Comparison of ENCODE assay signal across 8 cellular contexts in genomic region chr15:45790325-45790943, GRCh38.
DNase-seq lines count a peak whose midpoint lies in the region; ATAC-seq and TF ChIP-seq lines count a peak whose summit lies in the region.

No MANE protein-coding gene starts in this region.

- H3K4me3 ChIP-seq in ascending aorta = no peak overlapping the region

- TF ChIP-seq CTCF in ascending aorta (IDR thresholded peaks at IDR 0.05) = peak in 2 of 3 experiments; percentile 5 to 49

- H3K36me3 Mint-ChIP-seq in T-helper 2 cell treated with Interferon-gamma antibody and Interleukin-4, amounts not matched to agents 5 μg/mL and 100 μg/mL, for 36 hours (ENCODE audit: low read depth) = no peaks in the 10 kb centered on the region

- H3K9me3 ChIP-seq in ascending aorta = no peaks in the 10 kb centered on the region

- H3K4me1 Mint-ChIP-seq in T-helper 2 cell treated with Interferon-gamma antibody and Interleukin-4, amounts not matched to agents 5 μg/mL and 100 μg/mL, for 36 hours (ENCODE audit: low read depth) = no peaks in the 10 kb centered on the region

- no peak overlapping the region for H3K27ac ChIP-seq in ascending aorta

- DNase-seq in COR-L47 (lab: John Stamatoyannopoulos, UW) (peak; percentile 31), NCI-H146 (lab: John Stamatoyannopoulos, UW) (peak; percentile 58), ascending aorta (ENCODE audit: low spot score in 2 of 2) (no peak), left colon (peak in 1 of 2 donors; percentile 59), inferior parietal cortex (ENCODE audit: extremely low spot score) (no peak)
- no peak for DNase-seq in T-helper 2 cell treated with Interferon-gamma antibody and Interleukin-4, amounts not matched to agents 5 μg/mL and 100 μg/mL, for 36 hours (ENCODE audit: low spot score)

- no peaks in the 10 kb centered on the region for H3K27me3 Mint-ChIP-seq in T-helper 2 cell treated with Interferon-gamma antibody and Interleukin-4, amounts not matched to agents 5 μg/mL and 100 μg/mL, for 36 hours (ENCODE audit: low read depth)

- H3K27ac Mint-ChIP-seq in T-helper 2 cell treated with Interferon-gamma antibody and Interleukin-4, amounts not matched to agents 5 μg/mL and 100 μg/mL, for 36 hours = no peak overlapping the region

- peak; percentile 51 for ATAC-seq in GM19438 (IDR thresholded peaks at IDR 0.05; ENCODE audit: low read depth, unreplicated experiment)
- ATAC-seq in left colon = peak; percentile 77
- ATAC-seq in GM21528 (IDR thresholded peaks at IDR 0.05; ENCODE audit: low FRiP score, unreplicated experiment) = no peak

- no peaks in the 10 kb centered on the region for H3K4me1 ChIP-seq in ascending aorta

- no peaks in the 10 kb centered on the region for H3K27me3 ChIP-seq in ascending aorta

- H3K9me3 Mint-ChIP-seq in T-helper 2 cell treated with Interferon-gamma antibody and Interleukin-4, amounts not matched to agents 5 μg/mL and 100 μg/mL, for 36 hours = no peaks in the 10 kb centered on the region

- intact Hi-C loops in ascending aorta (cut with DNase I) (loop anchor here (2.0 to 10.0 kb wide), 2 partner anchors 76 to 514 kb away; no protein-coding TSS in a partner anchor), left colon (cut with DNase I, micrococcal nuclease) (loop anchor here in 1 of 2 donors (5.0 kb wide), 1 partner anchor 78 kb away; no protein-coding TSS in a partner anchor)

- no peaks in the 10 kb centered on the region for H3K36me3 ChIP-seq in ascending aorta

- no peak overlapping the region for H3K4me3 Mint-ChIP-seq in T-helper 2 cell treated with Interferon-gamma antibody and Interleukin-4, amounts not matched to agents 5 μg/mL and 100 μg/mL, for 36 hours

Comparison
In these comparisons a context has a peak if more than half of its experiments do, and no peak if none do; other contexts are left out.
1. DNase-seq: peak in COR-L47 (single experiment) and NCI-H146 (single experiment); none in ascending aorta (0 of 2), T-helper 2 cell treated with Interferon-gamma antibody and Interleukin-4, amounts not matched to agents 5 μg/mL and 100 μg/mL, for 36 hours (single experiment) and inferior parietal cortex (single experiment).